ENCODE assay signal across 7 cellular contexts in genomic region chr14:64060648-64061096, GRCh38.
DNase-seq lines count a peak whose midpoint lies in the region; ATAC-seq, FAIRE-seq and TF ChIP-seq lines count a peak whose summit lies in the region.

No MANE protein-coding gene starts in this region.

- no peak overlapping the region for H3K27ac Mint-ChIP-seq in neural crest cell (ENCODE audit: unreplicated experiment)

- H3K27me3 ChIP-seq in Karpas-422 (ENCODE audit: low read length) (no peaks in the 10 kb centered on the region), bronchial epithelial cell (ENCODE audit: control insufficient read depth, insufficient read depth, low read length) (no peaks in the 10 kb centered on the region)

- H3K27ac ChIP-seq in Karpas-422 (ENCODE audit: low read length) = no peak overlapping the region

- H3K4me2 ChIP-seq in Karpas-422 (ENCODE audit: low read depth, low read length, poor library complexity, severe bottlenecking) = peak overlapping the region; percentile 27

- H2AFZ ChIP-seq in Karpas-422 (ENCODE audit: low read length) = peak overlapping the region; percentile 17; the same call in 1 of the 2 replicates

- no peaks in the 10 kb centered on the region for H3K27me3 Mint-ChIP-seq in neural crest cell (ENCODE audit: low read depth)

- no peaks in the 10 kb centered on the region for H3K9me3 ChIP-seq in Karpas-422 (ENCODE audit: low read length)

- H3K4me3 Mint-ChIP-seq in neural crest cell = no peak overlapping the region

- TF ChIP-seq CTCF in GM12872 (IDR thresholded peaks at IDR 0.05; ENCODE audit: insufficient read depth, low read depth, low read length) = peak; percentile 76
- TF ChIP-seq CTCF in bronchial epithelial cell (IDR thresholded peaks at IDR 0.05; ENCODE audit: insufficient read depth, low read length, severe bottlenecking) = peak; percentile 82
- peak; percentile 62 for TF ChIP-seq CTCF in neural crest cell (conservative IDR thresholded peaks at IDR 0.05)

- no peaks in the 10 kb centered on the region for H3K9me2 ChIP-seq in Karpas-422 (replicated peaks; ENCODE audit: insufficient read depth, low read length)

- H3K4me1 ChIP-seq in Karpas-422 (ENCODE audit: low read length) = peaks cover 29% of the 10 kb centered on the region

- H3K9ac ChIP-seq in Karpas-422 (ENCODE audit: low read length) = 0 out of 2 replicates have a peak overlapping the region, but pooled peaks have one; percentile 19

- H3K9me3 Mint-ChIP-seq in neural crest cell = no peaks in the 10 kb centered on the region

- peaks cover 7% of the 10 kb centered on the region for H3K4me1 Mint-ChIP-seq in neural crest cell

- peak; percentile 93 for DNase-seq in Karpas-422
- peak; percentile 98 for DNase-seq in bronchial epithelial cell (ENCODE audit: low read depth)
- peak; percentile 28 for DNase-seq in neural crest cell (ENCODE audit: low read depth, low spot score)
- no peak for DNase-seq in nucleus accumbens (lab: John Stamatoyannopoulos, UW)

- H3K36me3 Mint-ChIP-seq in neural crest cell (ENCODE audit: low read depth) = peaks cover 25% of the 10 kb centered on the region

- H4K20me1 ChIP-seq in Karpas-422 (ENCODE audit: insufficient read depth, low read depth, low read length) = no peaks in the 10 kb centered on the region

- peak; percentile 97 for FAIRE-seq in bronchial epithelial cell (lab: Jason Lieb, UNC)

- H3K36me3 ChIP-seq in Karpas-422 (ENCODE audit: insufficient read depth, low read length) (no peaks in the 10 kb centered on the region), bronchial epithelial cell (ENCODE audit: control insufficient read depth, insufficient read depth, low read length) (peaks cover 1% of the 10 kb centered on the region)

- no peak for ATAC-seq in HG03039 (IDR thresholded peaks at IDR 0.05; ENCODE audit: unreplicated experiment)
- ATAC-seq in HG02852 (IDR thresholded peaks at IDR 0.05; ENCODE audit: unreplicated experiment) = no peak

- H3K79me2 ChIP-seq in Karpas-422 (ENCODE audit: low read length) = no peaks in the 10 kb centered on the region

- H3K4me3 ChIP-seq in Karpas-422 (ENCODE audit: low read length) (no peak overlapping the region), bronchial epithelial cell (ENCODE audit: low read depth, low read length) (no peak overlapping the region)

Comparison
In these comparisons a context has a peak if more than half of its experiments do, and no peak if none do; other contexts are left out.
1. DNase-seq: peak in Karpas-422 (single experiment), bronchial epithelial cell (single experiment) and neural crest cell (single experiment); none in nucleus accumbens (0 of 56).
2. Peak in every context shown above with its lines, with median percentiles within 50 percentile points of each other: CTCF ChIP-seq.